In genomic region chr3:63968612-63969350, GRCh38 we compare ENCODE assay signal across 8 cellular contexts. TPM values are rescaled to one million over a fixed set of nuclear protein-coding genes. Genes with fewer than 3 reads are reported as not detected.
DNase-seq lines count a peak whose midpoint lies in the region; ATAC-seq, FAIRE-seq and TF ChIP-seq lines count a peak whose summit lies in the region.

No MANE protein-coding gene starts in this region.

- POLR2A ChIA-PET in A549 (lab: Yijun Ruan, JAX): interaction anchor here (1.3 kb wide), 1 partner anchor 56 kb away, joined by 4 read pairs; the partner anchor contains the start of gene SCAANT1

- H3K27me3 ChIP-seq in duodenal mucosa (ENCODE audit: control insufficient read depth in 1 of 2, insufficient read depth in 2 of 2, low read length in 2 of 2) (no peaks in the 10 kb centered on the region), sigmoid colon (no peaks in the 10 kb centered on the region)

- WGBS in A549 (ENCODE audit: missing lambda C conversion rate): 60% methylated on average over 3 of the region's 3 CpGs
- WGBS in sigmoid colon, 2 donors: 5 to 18% methylated on average over 3 of the region's 3 CpGs

- DNase-seq in A549 (ENCODE audit: low read depth in 1 of 2, low spot score in 1 of 2) (no peak), sigmoid colon (no peak), MV-4-11 (lab: John Stamatoyannopoulos, UW) (no peak), GM13977 (ENCODE audit: low spot score) (no peak), SKM-1 treated with dmso at 0.1 percent for 144 hours (lab: John Stamatoyannopoulos, UW; ENCODE audit: unreplicated experiment) (no peak)

- H3K4me1 ChIP-seq in A549 (peaks cover 36% of the 10 kb centered on the region), duodenal mucosa (ENCODE audit: control insufficient read depth in 1 of 2, insufficient read depth in 2 of 2, low read length in 2 of 2) (peaks cover 49 to 63% of the 10 kb centered on the region in 2 donors), sigmoid colon (peaks cover 0 to 95% (median 88%) of the 10 kb centered on the region in 4 donors)

- no peak for FAIRE-seq in A549 (lab: Jason Lieb, UNC)

- H3K4me2 ChIP-seq in A549: peak overlapping the region; percentile 77

- CTCF ChIA-PET in A549 (lab: Yijun Ruan, JAX): interaction anchor here (1.4 to 2.4 kb wide), 2 partner anchors 23 to 24 kb away, joined by 3 to 10 read pairs; no protein-coding TSS in a partner anchor

- no peak for TF ChIP-seq RAD21 in A549 (conservative IDR thresholded peaks at IDR 0.05 in 1 of 2, IDR thresholded peaks at IDR 0.05 in 1 of 2)

- no peak for TF ChIP-seq POLR2A in A549 (IDR thresholded peaks at IDR 0.05; ENCODE audit: low read length)
- TF ChIP-seq POLR2A in sigmoid colon (IDR thresholded peaks at IDR 0.05): no peak

- H3K9ac ChIP-seq in duodenal mucosa (ENCODE audit: low read depth in 1 of 2, low read length in 2 of 2): peak overlapping the region; percentile 58 to 65

- H3K4me3 ChIP-seq in A549 (no peak overlapping the region), duodenal mucosa (ENCODE audit: low read depth in 1 of 2, low read length in 2 of 2) (peak overlapping the region; percentile 70 to 78), sigmoid colon (peak overlapping the region in 2 of 4 donors; percentile 21 to 36)

- TF ChIP-seq EP300 in A549 (IDR thresholded peaks at IDR 0.05) (no peak), sigmoid colon (IDR thresholded peaks at IDR 0.05) (no peak)

- H3K36me3 ChIP-seq in duodenal mucosa (ENCODE audit: control insufficient read depth in 1 of 2, insufficient read depth in 2 of 2, low read length in 2 of 2) (peaks cover 0 to 7% of the 10 kb centered on the region in 2 donors), sigmoid colon (no peaks in the 10 kb centered on the region)

- intact Hi-C loops in sigmoid colon (cut with DNase I): loop anchor here (5.0 kb wide), 1 partner anchor 106 kb away; the partner anchor contains the start of genes ATXN7 and THOC7

- ATAC-seq in A549 (no peak), GM19324 (IDR thresholded peaks at IDR 0.05; ENCODE audit: low FRiP score, unreplicated experiment) (peak; percentile 28), HG03565 (IDR thresholded peaks at IDR 0.05; ENCODE audit: unreplicated experiment) (peak; percentile 8)

- H3K27ac ChIP-seq in A549 (0 out of 6 replicates have a peak overlapping the region, but pooled peaks of 1 of the 2 experiments have one; percentile 62), duodenal mucosa (ENCODE audit: low read depth, low read length) (peak overlapping the region; percentile 63), sigmoid colon (peak overlapping the region; percentile 77 to 81 (median 78))

- TF ChIP-seq CTCF in A549 (IDR thresholded peaks at IDR 0.05) (no peak), sigmoid colon (IDR thresholded peaks at IDR 0.05) (no peak), GM13977 (IDR thresholded peaks at IDR 0.05; ENCODE audit: extremely low read depth, insufficient read depth, missing control alignments) (no peak)

- in situ Hi-C loops in GM13977 (cut with MboI; ENCODE audit: low pct_unique_long_range_greater_than_20kb, low sequenced_read_pairs, unreplicated experiment): no loop called here

- H3K9me3 ChIP-seq in A549 (no peaks in the 10 kb centered on the region), duodenal mucosa (ENCODE audit: control insufficient read depth in 1 of 2, low read length in 2 of 2) (no peaks in the 10 kb centered on the region), sigmoid colon (no peaks in the 10 kb centered on the region)

TF ChIP-seq in A549, 52 proteins besides CTCF, POLR2A, EP300 and RAD21:
- TF ChIP-seq ZSCAN20 (CRISPR knock-in tag; IDR thresholded peaks at IDR 0.05) (no peak), NFE2L2 (conservative IDR thresholded peaks at IDR 0.05; ENCODE audit: low read length) (no peak), HOXA7 (CRISPR knock-in tag; IDR thresholded peaks at IDR 0.05) (no peak), ZFP36 (IDR thresholded peaks at IDR 0.05; ENCODE audit: borderline replicate concordance, partially characterized antibody) (no peak), EHMT2 (IDR thresholded peaks at IDR 0.05; ENCODE audit: low read depth) (no peak), RCOR1 (IDR thresholded peaks at IDR 0.05; ENCODE audit: low read depth, low read length) (no peak), JUN (IDR thresholded peaks at IDR 0.05) (no peak), JUNB (IDR thresholded peaks at IDR 0.05) (no peak), GATA3 (IDR thresholded peaks at IDR 0.05; ENCODE audit: borderline replicate concordance) (no peak), HEYL (CRISPR knock-in tag; IDR thresholded peaks at IDR 0.05) (no peak), HOXB13 (CRISPR knock-in tag; IDR thresholded peaks at IDR 0.05; ENCODE audit: low read depth) (no peak), TP53 (CRISPR knock-in tag; IDR thresholded peaks at IDR 0.05) (no peak), CHD4 (IDR thresholded peaks at IDR 0.05; ENCODE audit: borderline replicate concordance) (no peak), PBX3 (IDR thresholded peaks at IDR 0.05) (no peak), HOXB5 (CRISPR knock-in tag; IDR thresholded peaks at IDR 0.05) (no peak), RARB (CRISPR knock-in tag; IDR thresholded peaks at IDR 0.05) (no peak), FOSL2 (IDR thresholded peaks at IDR 0.05) (no peak), FOSL2 (CRISPR knock-in tag; IDR thresholded peaks at IDR 0.05) (no peak), BCL3 (IDR thresholded peaks at IDR 0.05) (no peak)

RNA-seq across cellular contexts. Expression of gene PSMD6, which starts 54.5 kb away (rescaled TPM):
- polyA plus RNA-seq in A549 (2011; rRNA removed): 53.8 and 76.8 TPM in 2 replicates
- 70.4 and 74.2 TPM in 2 replicates for polyA plus RNA-seq in A549 (2012; cell fraction: cytosol; rRNA removed)
- polyA plus RNA-seq in A549 (2012; cell fraction: nucleus; rRNA removed): 43.2 and 51.1 TPM in 2 replicates
- polyA plus RNA-seq in A549 (2017; fragmentation: RNase III; extraction: RNeasy Plus Mini Kit Qiagen cat#74134 plus additional on column Dnase treatment): 117 to 121 TPM (median 120 TPM) in 3 replicates
- polyA minus RNA-seq in A549 (2011; rRNA and poly(A)+ RNA removed): 20.3 and 20.7 TPM in 2 replicates
- 10 to 100 TPM; 60.6 to 71.7 (median 66.4) TPM for total RNA-seq in sigmoid colon
- polyA plus RNA-seq in sigmoid colon: 10 to 100 TPM; 49.2 to 61.9 (median 56.9) TPM

RNA-seq across cellular contexts. Expression of gene SCAANT1, which starts 56.6 kb away (rescaled TPM):
- not detected in 2 replicates for polyA plus RNA-seq in A549 (2011; rRNA removed)
- not detected in 2 replicates for polyA plus RNA-seq in A549 (2012; cell fraction: cytosol; rRNA removed)
- not detected in 2 replicates for polyA plus RNA-seq in A549 (2012; cell fraction: nucleus; rRNA removed)
- polyA plus RNA-seq in A549 (2017; fragmentation: RNase III; extraction: RNeasy Plus Mini Kit Qiagen cat#74134 plus additional on column Dnase treatment): not detected in 3 replicates
- polyA minus RNA-seq in A549 (2011; rRNA and poly(A)+ RNA removed): 2.4 TPM in 1 of 2 replicates, not detected in the other
- not detected for total RNA-seq in sigmoid colon
- polyA plus RNA-seq in sigmoid colon: not detected

Comparison
In these comparisons a context has a peak if more than half of its experiments do, and no peak if none do; other contexts are left out.
1. ATAC-seq: peak in GM19324 (single experiment) and HG03565 (single experiment); none in A549 (0 of 2).